8 cellular contexts compared by ENCODE assay signal in genomic region chr16:18800674-18801196, GRCh38. TPM values are rescaled to one million over a fixed set of nuclear protein-coding genes. Genes with fewer than 3 reads are reported as not detected.
DNase-seq lines count a peak whose midpoint lies in the region; ATAC-seq and TF ChIP-seq lines count a peak whose summit lies in the region.

No MANE protein-coding gene starts in this region.

- H3K27me3 Mint-ChIP-seq in activated naive CD8-positive, alpha-beta T cell treated with anti-CD3 and anti-CD28 coated beads, Interleukin-2, amount 10 ng/mL, durations not matched to agents 7 days and 5 days, result no peaks in the 10 kb centered on the region

- no peaks in the 10 kb centered on the region for H3K9me3 Mint-ChIP-seq in activated naive CD8-positive, alpha-beta T cell treated with anti-CD3 and anti-CD28 coated beads, Interleukin-2, amount 10 ng/mL, durations not matched to agents 7 days and 5 days
- H3K9me3 Mint-ChIP-seq in stimulated activated effector memory CD8-positive, alpha-beta T cell treated with anti-CD3 and anti-CD28 coated beads, Interleukin-12 subunit alpha, Interleukin-12 subunit beta, amount 100 ng/mL, for 72 hours, result no peaks in the 10 kb centered on the region

- H3K4me3 Mint-ChIP-seq in activated naive CD8-positive, alpha-beta T cell treated with anti-CD3 and anti-CD28 coated beads, Interleukin-2, amount 10 ng/mL, durations not matched to agents 7 days and 5 days, result peak overlapping the region; percentile 99
- H3K4me3 Mint-ChIP-seq in stimulated activated effector memory CD8-positive, alpha-beta T cell treated with anti-CD3 and anti-CD28 coated beads, Interleukin-12 subunit alpha, Interleukin-12 subunit beta, amount 100 ng/mL, for 72 hours, result peak overlapping the region; percentile 94

- H3K27ac Mint-ChIP-seq in activated naive CD8-positive, alpha-beta T cell treated with anti-CD3 and anti-CD28 coated beads, Interleukin-2, amount 10 ng/mL, durations not matched to agents 7 days and 5 days, result peak overlapping the region; percentile 98
- peak overlapping the region; percentile 99 for H3K27ac Mint-ChIP-seq in stimulated activated effector memory CD8-positive, alpha-beta T cell treated with anti-CD3 and anti-CD28 coated beads, Interleukin-12 subunit alpha, Interleukin-12 subunit beta, amount 100 ng/mL, for 72 hours

- H3K4me3 ChIP-seq in GM12865 (ENCODE audit: low read depth, low read length) (peak overlapping the region; percentile 98), iPS-18c (ENCODE audit: insufficient read depth, low read depth, low read length) (peak overlapping the region; percentile 88)

- POLR2A ChIA-PET in activated naive CD8-positive, alpha-beta T cell treated with anti-CD3 and anti-CD28 coated beads, Interleukin-2, amount 10 ng/mL, durations not matched to agents 7 days and 5 days (lab: Charles Lee), result interaction anchor here (0.8 to 8.2 kb wide), 13 partner anchors 13 to 1454 kb away, joined by 3 to 214 read pairs (median 5); partner anchors contain the start of genes COQ7 and RPS15A

- ATAC-seq in HG02981 (IDR thresholded peaks at IDR 0.05; ENCODE audit: unreplicated experiment), result peak; percentile 16
- ATAC-seq in activated naive CD8-positive, alpha-beta T cell treated with anti-CD3 and anti-CD28 coated beads, Interleukin-2, amount 10 ng/mL, durations not matched to agents 7 days and 5 days (ENCODE audit: low read depth), result no peak
- ATAC-seq in stimulated activated effector memory CD8-positive, alpha-beta T cell treated with anti-CD3 and anti-CD28 coated beads, Interleukin-12 subunit alpha, Interleukin-12 subunit beta, amount 100 ng/mL, for 72 hours, result peak; percentile 71

- TF ChIP-seq CTCF in GM12865 (IDR thresholded peaks at IDR 0.05; ENCODE audit: insufficient read depth, low read depth, low read length, missing control alignments), result no peak

- H3K36me3 Mint-ChIP-seq in activated naive CD8-positive, alpha-beta T cell treated with anti-CD3 and anti-CD28 coated beads, Interleukin-2, amount 10 ng/mL, durations not matched to agents 7 days and 5 days, result peaks cover 28% of the 10 kb centered on the region
- H3K36me3 Mint-ChIP-seq in stimulated activated effector memory CD8-positive, alpha-beta T cell treated with anti-CD3 and anti-CD28 coated beads, Interleukin-12 subunit alpha, Interleukin-12 subunit beta, amount 100 ng/mL, for 72 hours, result peaks cover 71% of the 10 kb centered on the region

- H3K9me3 ChIP-seq in iPS-18c (ENCODE audit: control insufficient read depth, insufficient read depth, low read length), result no peaks in the 10 kb centered on the region

- peaks cover 49% of the 10 kb centered on the region for H3K4me1 Mint-ChIP-seq in activated naive CD8-positive, alpha-beta T cell treated with anti-CD3 and anti-CD28 coated beads, Interleukin-2, amount 10 ng/mL, durations not matched to agents 7 days and 5 days
- peaks cover 48% of the 10 kb centered on the region for H3K4me1 Mint-ChIP-seq in stimulated activated effector memory CD8-positive, alpha-beta T cell treated with anti-CD3 and anti-CD28 coated beads, Interleukin-12 subunit alpha, Interleukin-12 subunit beta, amount 100 ng/mL, for 72 hours

- DNase-seq in GM12865 (ENCODE audit: low read depth), result no peak
- no peak for DNase-seq in activated naive CD8-positive, alpha-beta T cell treated with anti-CD3 and anti-CD28 coated beads, Interleukin-2, amount 10 ng/mL, durations not matched to agents 7 days and 5 days
- DNase-seq in stimulated activated effector memory CD8-positive, alpha-beta T cell treated with anti-CD3 and anti-CD28 coated beads, Interleukin-12 subunit alpha, Interleukin-12 subunit beta, amount 100 ng/mL, for 72 hours (ENCODE audit: low spot score in 2 of 2), result no peak
- DNase-seq in NCI-H1694 treated with DMSO at 0.1 percent for 48 hours (lab: John Stamatoyannopoulos, UW), result no peak
- no peak for DNase-seq in pons (ENCODE audit: low spot score)
- DNase-seq in mucosa of gallbladder (ENCODE audit: low spot score), result no peak

RNA-seq across cellular contexts. Expression of gene ARL6IP1, which starts 0.6 kb away (rescaled TPM):
- 100 to 1,000 TPM; 176 to 182 TPM for total RNA-seq in activated naive CD8-positive, alpha-beta T cell treated with anti-CD3 and anti-CD28 coated beads, Interleukin-2, amount 10 ng/mL, durations not matched to agents 7 days and 5 days
- total RNA-seq in mucosa of gallbladder, result 154 TPM

RNA-seq across cellular contexts. Expression of gene RPS15A, which starts 10.6 kb away (rescaled TPM):
- 1,000 to 10,000 TPM; 1,969 to 2,023 TPM for total RNA-seq in activated naive CD8-positive, alpha-beta T cell treated with anti-CD3 and anti-CD28 coated beads, Interleukin-2, amount 10 ng/mL, durations not matched to agents 7 days and 5 days
- total RNA-seq in mucosa of gallbladder, result 899 TPM
